1 cellular context compared by ENCODE assay signal in genomic region chr12:100796616-100797015, GRCh38.
TF ChIP-seq lines count a peak whose summit lies in the region.

No MANE protein-coding gene starts in this region.

TF ChIP-seq in IMR-90, 13 proteins besides CTCF, POLR2A, EP300 and RAD21 (continued from another document):
- no peak for TF ChIP-seq USF2 (IDR thresholded peaks at IDR 0.05; ENCODE audit: low read depth, low read length)
- TF ChIP-seq SMC3 (IDR thresholded peaks at IDR 0.05; ENCODE audit: low read depth, low read length), result no peak
- TF ChIP-seq MXI1 (IDR thresholded peaks at IDR 0.05; ENCODE audit: borderline replicate concordance, low read depth, low read length), result no peak
- no peak for TF ChIP-seq BHLHE40 (IDR thresholded peaks at IDR 0.05; ENCODE audit: low read depth, low read length)
TF ChIP-seq in IMR-90: peak in this region for 0.
